In genomic region chrX:20500171-20500865, GRCh38 we compare ENCODE assay signal across 1 cellular context.
TF ChIP-seq lines count a peak whose summit lies in the region.

No MANE protein-coding gene starts in this region.

TF ChIP-seq in GM23338, 12 proteins besides CTCF, POLR2A, EP300 and RAD21 (continued from another document):
- TF ChIP-seq ZNF462 (CRISPR knock-in tag; IDR thresholded peaks at IDR 0.05): no peak
